In the genomic region with DNA sequence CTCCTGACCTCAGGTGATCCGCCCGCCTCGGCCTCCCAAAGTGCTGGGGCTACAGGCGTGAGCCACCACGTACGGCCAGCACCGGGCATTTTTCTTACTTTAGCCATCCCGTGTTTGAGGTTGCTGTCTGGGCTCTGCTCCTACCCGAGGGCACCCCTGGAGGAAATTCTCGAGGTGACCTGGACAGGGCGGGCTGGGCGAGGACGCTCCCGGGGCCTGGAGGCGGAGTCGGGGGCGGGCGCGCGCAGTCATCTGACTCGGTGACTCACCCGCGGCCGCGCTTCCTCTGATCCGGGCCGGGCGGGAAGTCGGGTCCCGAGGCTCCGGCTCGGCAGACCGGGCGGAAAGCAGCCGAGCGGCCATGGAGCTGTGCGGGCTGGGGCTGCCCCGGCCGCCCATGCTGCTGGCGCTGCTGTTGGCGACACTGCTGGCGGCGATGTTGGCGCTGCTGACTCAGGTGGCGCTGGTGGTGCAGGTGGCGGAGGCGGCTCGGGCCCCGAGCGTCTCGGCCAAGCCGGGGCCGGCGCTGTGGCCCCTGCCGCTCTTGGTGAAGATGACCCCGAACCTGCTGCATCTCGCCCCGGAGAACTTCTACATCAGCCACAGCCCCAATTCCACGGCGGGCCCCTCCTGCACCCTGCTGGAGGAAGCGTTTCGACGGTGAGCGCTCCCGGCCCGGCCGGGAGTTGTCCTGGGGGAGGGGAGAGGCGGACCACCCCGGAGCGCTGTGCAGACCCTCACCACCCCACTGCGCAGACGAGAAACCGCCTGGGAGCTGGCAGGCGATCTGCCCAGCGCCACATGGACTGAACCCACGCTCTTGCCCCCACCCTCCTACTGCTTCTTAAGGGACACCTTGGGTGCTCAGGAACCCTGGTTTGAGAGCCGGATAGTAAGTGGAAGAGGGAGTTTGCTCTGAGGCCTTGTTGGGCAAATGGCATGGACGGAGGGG, we compare ENCODE assay signal across 8 cellular contexts. TPM values are rescaled to one million over a fixed set of nuclear protein-coding genes. Genes with fewer than 3 reads are reported as not detected.
DNase-seq lines count a peak whose midpoint lies in the region; ATAC-seq and TF ChIP-seq lines count a peak whose summit lies in the region.

A gene (plus strand): TSS at position 334 of the 952 bp plus-strand sequence. CDS start 28 bp downstream, at position 362.

- no peaks in the 10 kb centered on the region for H3K9me3 Mint-ChIP-seq in activated T-cell treated with anti-CD3 and anti-CD28 coated beads, Interleukin-2, amount 50 U/mL, for 72 hours

- H3K9me3 ChIP-seq in Peyer's patch (no peaks in the 10 kb centered on the region), esophagus squamous epithelium (no peaks in the 10 kb centered on the region)

- WGBS in esophagus squamous epithelium, 2 donors: 15% methylated on average over 4 to 12 of the region's 78 CpGs

- H3K36me3 ChIP-seq in Peyer's patch (peaks cover 0 to 8% (median 0%) of the 10 kb centered on the region in 3 donors), esophagus squamous epithelium (peaks cover 0 to 14% (median 0%) of the 10 kb centered on the region in 3 donors)

- peak within 1 kb of the TSS; percentile 88 to 98 for H3K4me3 Mint-ChIP-seq in activated T-cell treated with anti-CD3 and anti-CD28 coated beads, Interleukin-2, amount 50 U/mL, for 72 hours

- DNase-seq in DMS 273 (lab: John Stamatoyannopoulos, UW; ENCODE audit: unreplicated experiment) (peak; percentile 93), HS-5 (ENCODE audit: low read depth) (peak; percentile 46), Peyer's patch (peak; percentile 86 to 97 (median 96)), esophagus squamous epithelium (lab: John Stamatoyannopoulos, UW) (peak; percentile 34), myocyte (ENCODE audit: low read depth) (peak; percentile 89)
- peak; percentile 92 to 93 for DNase-seq in activated T-cell treated with anti-CD3 and anti-CD28 coated beads, Interleukin-2, amount 50 U/mL, for 72 hours
- DNase-seq in stimulated activated CD8-positive, alpha-beta memory T cell treated with anti-CD3 and anti-CD28 coated beads, Interleukin-7, amount 100 ng/mL, for 4 hours (ENCODE audit: low read depth in 2 of 2): peak; percentile 61 to 82

- H3K27ac Mint-ChIP-seq in activated T-cell treated with anti-CD3 and anti-CD28 coated beads, Interleukin-2, amount 50 U/mL, for 72 hours: peak within 1 kb of the TSS; percentile 63

- peak in 3 of 6 experiments; percentile 33 to 46 (median 34) for TF ChIP-seq CTCF in Peyer's patch (IDR thresholded peaks at IDR 0.05)
- TF ChIP-seq CTCF in esophagus squamous epithelium (IDR thresholded peaks at IDR 0.05): no peak

- TF ChIP-seq POLR2A in Peyer's patch (IDR thresholded peaks at IDR 0.05): peak; percentile 85 to 90
- peak in 3 of 4 donors; percentile 14 to 90 (median 81) for TF ChIP-seq POLR2A in esophagus squamous epithelium (IDR thresholded peaks at IDR 0.05)

- no peaks in the 10 kb centered on the region for H3K27me3 Mint-ChIP-seq in activated T-cell treated with anti-CD3 and anti-CD28 coated beads, Interleukin-2, amount 50 U/mL, for 72 hours (ENCODE audit: low read depth)

- H3K4me3 ChIP-seq in Peyer's patch: peak within 1 kb of the TSS; percentile 67 to 82 (median 78)
- H3K4me3 ChIP-seq in esophagus squamous epithelium: peak within 1 kb of the TSS; percentile 70 to 94 (median 84)

- peak; percentile 90 for ATAC-seq in GM19467 (IDR thresholded peaks at IDR 0.05; ENCODE audit: unreplicated experiment)
- ATAC-seq in activated T-cell treated with anti-CD3 and anti-CD28 coated beads, Interleukin-2, amount 50 U/mL, for 72 hours (replicated peaks in 1 of 2): peak; percentile 97 to 98

- H3K36me3 Mint-ChIP-seq in activated T-cell treated with anti-CD3 and anti-CD28 coated beads, Interleukin-2, amount 50 U/mL, for 72 hours (ENCODE audit: insufficient read depth in 2 of 2): peaks cover 2% of the 10 kb centered on the region in 2 donors

- peak within 1 kb of the TSS; percentile 78 to 85 (median 85) for H3K27ac ChIP-seq in Peyer's patch
- H3K27ac ChIP-seq in esophagus squamous epithelium: peak within 1 kb of the TSS; percentile 82 to 91 (median 86)

- peaks cover 18% of the 10 kb centered on the region for H3K4me1 Mint-ChIP-seq in activated T-cell treated with anti-CD3 and anti-CD28 coated beads, Interleukin-2, amount 50 U/mL, for 72 hours (ENCODE audit: low read depth)

- intact Hi-C loops in esophagus squamous epithelium (cut with DNase I): no loop called here

- H3K27me3 ChIP-seq in Peyer's patch: no peaks in the 10 kb centered on the region
- H3K27me3 ChIP-seq in esophagus squamous epithelium: no peaks in the 10 kb centered on the region

- H3K4me1 ChIP-seq in Peyer's patch (peaks cover 0 to 16% (median 5%) of the 10 kb centered on the region in 4 donors), esophagus squamous epithelium (peaks cover 0 to 41% (median 6%) of the 10 kb centered on the region in 3 donors)

RNA-seq across cellular contexts. Expression of the gene that starts here (rescaled TPM):
- total RNA-seq in Peyer's patch (100 to 1,000 TPM in 3 of 4 donors, 10 to 100 TPM in 1; 99.0 to 143 (median 125) TPM), esophagus squamous epithelium (10 to 100 TPM; 26.7 to 76.4 (median 62.1) TPM), myocyte (135 and 173 TPM in 2 replicates)
- 10 to 100 TPM; 44.5 to 45.8 TPM for total RNA-seq in activated T-cell treated with anti-CD3 and anti-CD28 coated beads, Interleukin-2, amount 50 U/mL, for 72 hours
- 122 TPM for polyA plus RNA-seq in myocyte (2012)

Comparison
In these comparisons a context has a peak if more than half of its experiments do, and no peak if none do; other contexts are left out.
1. Peak in every context shown above with its lines: DNase-seq, ATAC-seq, H3K4me3 ChIP-seq and H3K27ac ChIP-seq.
2. DNase-seq: peak in every context shown above with its lines; median percentile 96 in Peyer's patch; 93 in DMS 273; 92 in activated T-cell treated with anti-CD3 and anti-CD28 coated beads, Interleukin-2, amount 50 U/mL, for 72 hours; 89 in myocyte; 72 in stimulated activated CD8-positive, alpha-beta memory T cell treated with anti-CD3 and anti-CD28 coated beads, Interleukin-7, amount 100 ng/mL, for 4 hours; 46 in HS-5; 34 in esophagus squamous epithelium.